ENCODE assay signal across 9 cellular contexts in genomic region chr1:181113061-181113695, GRCh38. TPM values are rescaled to one million over a fixed set of nuclear protein-coding genes. Genes with fewer than 3 reads are reported as not detected.
DNase-seq lines count a peak whose midpoint lies in the region; ATAC-seq, FAIRE-seq and TF ChIP-seq lines count a peak whose summit lies in the region.
"Had no signal": no experiment of that assay in that cellular context is flagged by ENCODE, and none has a peak within 500 bp of the region (broad histone marks: within the 10 kb centered on the region; RNA-seq: fewer than 3 reads in every experiment).

No MANE protein-coding gene starts in this region.

- DNase-seq in ELR (ENCODE audit: low read depth) (peak; percentile 89), RPMI7951 (ENCODE audit: low read depth) (peak; percentile 76), fibroblast of pulmonary artery (ENCODE audit: low read depth) (peak; percentile 50), sigmoid colon (no peak), GM19239 (ENCODE audit: insufficient read length, low spot score) (no peak), body of pancreas (no peak), UCSD-AML1 (lab: John Stamatoyannopoulos, UW; ENCODE audit: unreplicated experiment) (no peak), frontal cortex (ENCODE audit: low spot score in 2 of 2) (no peak)

- no peak for TF ChIP-seq POLR2A in sigmoid colon (IDR thresholded peaks at IDR 0.05)
- TF ChIP-seq POLR2A in body of pancreas (IDR thresholded peaks at IDR 0.05), result no peak

- no peak for TF ChIP-seq EP300 in sigmoid colon (IDR thresholded peaks at IDR 0.05)

- intact Hi-C loops in sigmoid colon (cut with DNase I), result no loop called here
- intact Hi-C loops in body of pancreas (cut with DNase I), result no loop called here

- no peaks in the 10 kb centered on the region for H3K9me3 ChIP-seq in sigmoid colon
- H3K9me3 ChIP-seq in body of pancreas, result no peaks in the 10 kb centered on the region

- H3K27me3 ChIP-seq in sigmoid colon, result no peaks in the 10 kb centered on the region
- H3K27me3 ChIP-seq in body of pancreas, result no peaks in the 10 kb centered on the region
- H3K27me3 ChIP-seq: dorsolateral prefrontal cortex had no signal

- TF ChIP-seq CTCF in fibroblast of pulmonary artery (IDR thresholded peaks at IDR 0.05; ENCODE audit: low read length, missing control alignments) (no peak), sigmoid colon (IDR thresholded peaks at IDR 0.05) (no peak), body of pancreas (IDR thresholded peaks at IDR 0.05) (no peak)

- H3K36me3 ChIP-seq in sigmoid colon (no peaks in the 10 kb centered on the region), body of pancreas (replicated peaks in 1 of 2; ENCODE audit: insufficient read depth in 1 of 2, low read depth in 2 of 2) (no peaks in the 10 kb centered on the region)

- H3K27ac ChIP-seq in sigmoid colon, result peak overlapping the region; percentile 1 to 48 (median 18)
- H3K27ac ChIP-seq in body of pancreas, result peak overlapping the region in 1 of 4 donors; percentile 56

- no peak for ATAC-seq in body of pancreas

- H3K4me1 ChIP-seq in sigmoid colon (peaks cover 0 to 26% (median 18%) of the 10 kb centered on the region in 4 donors), body of pancreas (peaks cover 29% of the 10 kb centered on the region)

- WGBS in sigmoid colon, 2 donors, result 73 to 75% methylated on average over 7 of the region's 7 CpGs
- 73 to 82% methylated on average over 5 to 7 of the region's 7 CpGs for WGBS in body of pancreas, 2 donors

- FAIRE-seq in GM19239 (lab: Jason Lieb, UNC) (no peak), frontal cortex (lab: Jason Lieb, UNC) (no peak)

- H3K4me3 ChIP-seq in fibroblast of pulmonary artery (replicated peaks; ENCODE audit: low read depth, low read length), result no peak overlapping the region
- H3K4me3 ChIP-seq in sigmoid colon, result no peak overlapping the region
- H3K4me3 ChIP-seq in body of pancreas, result no peak overlapping the region
- H3K4me3 ChIP-seq: dorsolateral prefrontal cortex had no signal

RNA-seq across cellular contexts. Expression of gene IER5, which starts 24.7 kb away (rescaled TPM):
- total RNA-seq in RPMI7951 (2014; rRNA removed; shearing (Covaris generic)), result 7.6 and 10.7 TPM in 2 replicates
- 10 to 100 TPM in 1 of 4 donors, 1 to 10 TPM in 3; 7.7 to 11.5 (median 8.5) TPM for total RNA-seq in sigmoid colon
- polyA plus RNA-seq in sigmoid colon, result 10 to 100 TPM in 2 of 3 donors, 1 to 10 TPM in 1; 9.6 to 11.7 (median 10.9) TPM
- total RNA-seq in body of pancreas, result 1 to 10 TPM; 6.6 to 6.7 TPM
- total RNA-seq in frontal cortex, result 22.0 TPM

Comparison
In these comparisons a context has a peak if more than half of its experiments do, and no peak if none do; other contexts are left out.
1. DNase-seq: peak in ELR (single experiment), RPMI7951 (single experiment) and fibroblast of pulmonary artery (single experiment); none in sigmoid colon (single experiment), GM19239 (single experiment), body of pancreas (0 of 4), UCSD-AML1 (single experiment) and frontal cortex (0 of 2).